ENCODE assay signal across 20 cellular contexts in genomic region chr1:223249854-223250631, GRCh38.
DNase-seq lines count a peak whose midpoint lies in the region; ATAC-seq and TF ChIP-seq lines count a peak whose summit lies in the region.
"Had no signal": no experiment of that assay in that cellular context is flagged by ENCODE, and none has a peak within 500 bp of the region (broad histone marks: within the 10 kb centered on the region; RNA-seq: fewer than 3 reads in every experiment).

No MANE protein-coding gene starts in this region.

- CTCF ChIA-PET in RWPE1 (lab: Yijun Ruan, JAX), result interaction anchor here (1.1 kb wide), 2 partner anchors 14 to 116 kb away, joined by 4 read pairs; no protein-coding TSS in a partner anchor

- POLR2A ChIA-PET in RWPE1 (lab: Yijun Ruan, JAX; ENCODE audit: low non-redundant PET), result no interaction called here

- intact Hi-C loops in left ventricle myocardium superior (cut with micrococcal nuclease) (no loop called here), upper lobe of right lung (cut with DNase I) (no loop called here)

- H3K9me3 ChIP-seq in right atrium auricular region (no peaks in the 10 kb centered on the region), upper lobe of right lung (no peaks in the 10 kb centered on the region)

- H3K36me3 ChIP-seq in right atrium auricular region (no peaks in the 10 kb centered on the region), upper lobe of right lung (no peaks in the 10 kb centered on the region)

- H3K27ac ChIP-seq in right atrium auricular region (no peak overlapping the region), RWPE1 (peak overlapping the region; percentile 69), upper lobe of right lung (no peak overlapping the region)

- ATAC-seq in left ventricle myocardium superior (no peak), upper lobe of right lung (peak; percentile 29)
- ATAC-seq in activated CD4-positive, CD25-positive, alpha-beta regulatory T cell treated with anti-CD3 and anti-CD28 coated beads, Interleukin-2, amount 50 U/mL, for 24 hours, result no peak
- ATAC-seq: left cardiac atrium; stimulated activated naive CD8-positive, alpha-beta T cell treated with anti-CD3 and anti-CD28 coated beads, Interleukin-15, Interleukin-2, amounts not matched to agents 100 U/mL and 50 U/mL, for 24 hours had no signal

- H3K4me1 ChIP-seq in right atrium auricular region (no peaks in the 10 kb centered on the region), upper lobe of right lung (no peaks in the 10 kb centered on the region)

- DNase-seq in right atrium auricular region (ENCODE audit: low spot score), result peak; percentile 9
- DNase-seq in left ventricle myocardium superior, result no peak
- DNase-seq in RWPE1 (ENCODE audit: low spot score), result peak; percentile 38
- peak; percentile 12 for DNase-seq in iris pigment epithelial cell (ENCODE audit: low read depth)
- no peak for DNase-seq in upper lobe of right lung
- no peak for DNase-seq in NAMALWA (ENCODE audit: low spot score)
- no peak for DNase-seq in HuH-7.5 (ENCODE audit: low spot score)
- DNase-seq: ACHN; activated CD4-positive, alpha-beta T cell treated with anti-CD3 and anti-CD28 coated beads, Interleukin-2, amount 50 U/mL, for 48 hours; activated naive CD4-positive, alpha-beta T cell treated with anti-CD3 and anti-CD28 coated beads for 36 hours; cortex of kidney; DND-41; left cardiac atrium; midbrain; NCI-H1436; NCI-H82; stimulated activated CD4-positive, alpha-beta T cell treated with anti-CD3 and anti-CD28 coated beads, Interleukin-15, amount 100 ng/mL, for 24 hours; stimulated activated naive CD8-positive, alpha-beta T cell treated with anti-CD3 and anti-CD28 coated beads, Interleukin-15, Interleukin-2, amounts not matched to agents 100 U/mL and 50 U/mL, for 24 hours; SW 1271 had no signal

- H3K27me3 ChIP-seq in right atrium auricular region (no peaks in the 10 kb centered on the region), upper lobe of right lung (peaks cover 3% of the 10 kb centered on the region)

- H3K4me3 ChIP-seq in right atrium auricular region (no peak overlapping the region), upper lobe of right lung (no peak overlapping the region)

- no peak for TF ChIP-seq CTCF in right atrium auricular region (IDR thresholded peaks at IDR 0.05)
- TF ChIP-seq CTCF in RWPE1 (conservative IDR thresholded peaks at IDR 0.05; ENCODE audit: low read depth), result no peak
- TF ChIP-seq CTCF in upper lobe of right lung (IDR thresholded peaks at IDR 0.05), result no peak

Comparison
In these comparisons a context has a peak if more than half of its experiments do, and no peak if none do; other contexts are left out.
1. DNase-seq: peak in right atrium auricular region (single experiment), RWPE1 (single experiment) and iris pigment epithelial cell (single experiment); none in left ventricle myocardium superior (single experiment), upper lobe of right lung (single experiment), NAMALWA (single experiment) and HuH-7.5 (single experiment).